ENCODE assay signal across 29 cellular contexts in genomic region chr7:45684910-45685618, GRCh38.
DNase-seq lines count a peak whose midpoint lies in the region; ATAC-seq and TF ChIP-seq lines count a peak whose summit lies in the region.
"Had no signal": no experiment of that assay in that cellular context is flagged by ENCODE, and none has a peak within 500 bp of the region (broad histone marks: within the 10 kb centered on the region; RNA-seq: fewer than 3 reads in every experiment).

No MANE protein-coding gene starts in this region.

- intact Hi-C loops in IMR-90 (cut with micrococcal nuclease): no loop called here
- intact Hi-C loops in activated T-helper 1 cell treated with anti-CD3 and anti-CD28 coated beads, Interleukin-12 subunit alpha, Interleukin-12 subunit beta, Interleukin-2, Interleukin-4 antibody, amounts not matched to agents 30 ng/mL and 10 ng/mL and 1 ng/mL, durations not matched to agents 14 hours and 24 hours and 36 hours (cut with micrococcal nuclease): no loop called here

- no peak overlapping the region for H2BK20ac ChIP-seq in IMR-90 (ENCODE audit: low read depth, low read length)

- TF ChIP-seq CTCF in C4-2B (conservative IDR thresholded peaks at IDR 0.05) (no peak), IMR-90 (conservative IDR thresholded peaks at IDR 0.05; ENCODE audit: low read depth, low read length) (no peak), epithelial cell of esophagus (IDR thresholded peaks at IDR 0.05; ENCODE audit: insufficient read depth, low read depth, low read length, missing control alignments) (no peak), neural crest cell (conservative IDR thresholded peaks at IDR 0.05) (no peak)

- H3K27ac Mint-ChIP-seq in neural crest cell (ENCODE audit: unreplicated experiment): peak overlapping the region; percentile 45
- no peak overlapping the region for H3K27ac Mint-ChIP-seq in activated T-helper 1 cell treated with anti-CD3 and anti-CD28 coated beads, Interleukin-12 subunit alpha, Interleukin-12 subunit beta, Interleukin-2, Interleukin-4 antibody, amounts not matched to agents 30 ng/mL and 10 ng/mL and 1 ng/mL, durations not matched to agents 14 hours and 24 hours and 36 hours
- H3K27ac Mint-ChIP-seq: activated T-helper 17 cell treated with anti-CD3 and anti-CD28 coated beads, Interleukin-2, amount 50 U/mL, for 72 hours; effector memory CD8-positive, alpha-beta T cell; natural killer cell; T-helper 2 cell treated with Interferon-gamma antibody and Interleukin-4, amounts not matched to agents 5 μg/mL and 100 μg/mL, for 36 hours had no signal

- no peak overlapping the region for H3K56ac ChIP-seq in IMR-90 (ENCODE audit: extremely low read depth, insufficient read depth, low read length)

- peaks cover 25% of the 10 kb centered on the region for H3K4me1 Mint-ChIP-seq in neural crest cell
- no peaks in the 10 kb centered on the region for H3K4me1 Mint-ChIP-seq in activated T-helper 1 cell treated with anti-CD3 and anti-CD28 coated beads, Interleukin-12 subunit alpha, Interleukin-12 subunit beta, Interleukin-2, Interleukin-4 antibody, amounts not matched to agents 30 ng/mL and 10 ng/mL and 1 ng/mL, durations not matched to agents 14 hours and 24 hours and 36 hours (ENCODE audit: low read depth)
- H3K4me1 Mint-ChIP-seq: activated T-helper 17 cell treated with anti-CD3 and anti-CD28 coated beads, Interleukin-2, amount 50 U/mL, for 72 hours had no signal

- no peaks in the 10 kb centered on the region for H3K9me3 ChIP-seq in IMR-90 (ENCODE audit: control insufficient read depth, insufficient read depth, low read length)
- H3K9me3 ChIP-seq: gastrocnemius medialis, upper lobe of left lung had no signal

- peaks cover 11% of the 10 kb centered on the region for H3K4me1 ChIP-seq in IMR-90 (ENCODE audit: control insufficient read depth, insufficient read depth, low read length)
- H3K4me1 ChIP-seq: gastrocnemius medialis had no signal

- H3K27me3 ChIP-seq in IMR-90 (ENCODE audit: control insufficient read depth, insufficient read depth, low read length): peaks cover 1% of the 10 kb centered on the region; the same call in 1 of the 2 replicates
- H3K27me3 ChIP-seq: brain microvascular endothelial cell, gastrocnemius medialis, upper lobe of left lung had no signal

- H3K36me3 Mint-ChIP-seq in neural crest cell (ENCODE audit: low read depth): peaks cover 6% of the 10 kb centered on the region
- no peaks in the 10 kb centered on the region for H3K36me3 Mint-ChIP-seq in activated T-helper 1 cell treated with anti-CD3 and anti-CD28 coated beads, Interleukin-12 subunit alpha, Interleukin-12 subunit beta, Interleukin-2, Interleukin-4 antibody, amounts not matched to agents 30 ng/mL and 10 ng/mL and 1 ng/mL, durations not matched to agents 14 hours and 24 hours and 36 hours (ENCODE audit: low read depth)
- H3K36me3 Mint-ChIP-seq: natural killer cell had no signal

- H3K27me3 Mint-ChIP-seq in neural crest cell (ENCODE audit: low read depth): no peaks in the 10 kb centered on the region
- H3K27me3 Mint-ChIP-seq in activated T-helper 1 cell treated with anti-CD3 and anti-CD28 coated beads, Interleukin-12 subunit alpha, Interleukin-12 subunit beta, Interleukin-2, Interleukin-4 antibody, amounts not matched to agents 30 ng/mL and 10 ng/mL and 1 ng/mL, durations not matched to agents 14 hours and 24 hours and 36 hours (ENCODE audit: insufficient read depth): no peaks in the 10 kb centered on the region

- DNase-seq in IMR-90 (no peak), epithelial cell of esophagus (ENCODE audit: low read depth) (peak; percentile 18), neural crest cell (ENCODE audit: low read depth, low spot score) (no peak), T-helper 9 cell (no peak), NCI-H2107 (lab: John Stamatoyannopoulos, UW) (no peak)
- DNase-seq in stimulated activated CD4-positive, alpha-beta T cell treated with anti-CD3 and anti-CD28 coated beads, Interleukin-1b, Interleukin-23, amount 100 ng/mL, for 48 hours: no peak
- DNase-seq in activated T-helper 1 cell treated with anti-CD3 and anti-CD28 coated beads, Interleukin-12 subunit alpha, Interleukin-12 subunit beta, Interleukin-2, Interleukin-4 antibody, amounts not matched to agents 30 ng/mL and 10 ng/mL and 1 ng/mL, durations not matched to agents 14 hours and 24 hours and 36 hours (ENCODE audit: low spot score): no peak
- DNase-seq: ACHN; activated naive CD4-positive, alpha-beta T cell treated with anti-CD3 and anti-CD28 coated beads, Interleukin-2, amount 50 U/mL, for 16 hours; amniotic stem cell; brain microvascular endothelial cell; COR-L47; DND-41; effector memory CD8-positive, alpha-beta T cell; gastrocnemius medialis; HCEC 1CT; hippocampal formation; Kasumi-1; natural killer cell; NCI-H1694; NK-92 treated with Interleukin-12 subunit alpha and Interleukin-12 subunit beta, amount 100 ng/mL, for 24 hours; PC-3; retina; SHP77 treated with DMSO at 0.1 percent for 48 hours; stimulated activated CD4-positive, alpha-beta T cell treated with anti-CD3 and anti-CD28 coated beads, Interleukin-4, amount 100 ng/mL, for 1 hour had no signal

- H3K9ac ChIP-seq in IMR-90 (ENCODE audit: low read depth, low read length): no peak overlapping the region

- H2BK5ac ChIP-seq in IMR-90 (ENCODE audit: low read depth, low read length, poor library complexity, severe bottlenecking): no peak overlapping the region

- 58% methylated on average over 3 of the region's 8 CpGs; no CpG with 5 or more reads in 1 of the 2 experiments for WGBS in IMR-90 (ENCODE audit: extremely low coverage in 2 of 2, insufficient read length in 1 of 2), 2 experiments

- peaks cover 10% of the 10 kb centered on the region; the same call in 1 of the 2 replicates for H3K9me1 ChIP-seq in IMR-90 (ENCODE audit: insufficient read depth, low read length)

- no peak overlapping the region for H3K23ac ChIP-seq in IMR-90 (ENCODE audit: low read depth, low read length)

- H2AFZ ChIP-seq in IMR-90 (replicated peaks; ENCODE audit: low read length, poor library complexity): peak overlapping the region; percentile 72

- H2BK15ac ChIP-seq in IMR-90 (ENCODE audit: low read depth, low read length): no peak overlapping the region; the same call in 2 of the 3 replicates

- H2AK5ac ChIP-seq in IMR-90 (ENCODE audit: low read depth, low read length): no peak overlapping the region

- no peak overlapping the region for H3K4me3 Mint-ChIP-seq in neural crest cell
- no peak overlapping the region for H3K4me3 Mint-ChIP-seq in activated T-helper 1 cell treated with anti-CD3 and anti-CD28 coated beads, Interleukin-12 subunit alpha, Interleukin-12 subunit beta, Interleukin-2, Interleukin-4 antibody, amounts not matched to agents 30 ng/mL and 10 ng/mL and 1 ng/mL, durations not matched to agents 14 hours and 24 hours and 36 hours
- H3K4me3 Mint-ChIP-seq: activated T-helper 17 cell treated with anti-CD3 and anti-CD28 coated beads, Interleukin-2, amount 50 U/mL, for 72 hours; effector memory CD8-positive, alpha-beta T cell; natural killer cell; T-helper 2 cell treated with Interferon-gamma antibody and Interleukin-4, amounts not matched to agents 5 μg/mL and 100 μg/mL, for 36 hours had no signal

- CTCF ChIA-PET in IMR-90 (lab: Yijun Ruan, JAX): no interaction called here

- no peaks in the 10 kb centered on the region for H3K9me3 Mint-ChIP-seq in neural crest cell
- no peaks in the 10 kb centered on the region for H3K9me3 Mint-ChIP-seq in activated T-helper 1 cell treated with anti-CD3 and anti-CD28 coated beads, Interleukin-12 subunit alpha, Interleukin-12 subunit beta, Interleukin-2, Interleukin-4 antibody, amounts not matched to agents 30 ng/mL and 10 ng/mL and 1 ng/mL, durations not matched to agents 14 hours and 24 hours and 36 hours
- H3K9me3 Mint-ChIP-seq: activated T-helper 17 cell treated with anti-CD3 and anti-CD28 coated beads, Interleukin-2, amount 50 U/mL, for 72 hours; effector memory CD8-positive, alpha-beta T cell; natural killer cell; T-helper 2 cell treated with Interferon-gamma antibody and Interleukin-4, amounts not matched to agents 5 μg/mL and 100 μg/mL, for 36 hours had no signal

- dilution Hi-C loops in IMR-90 (cut with HindIII; ENCODE audit: low sequenced_read_pairs, unreplicated experiment): no loop called here

- TF ChIP-seq POLR2A in IMR-90 (IDR thresholded peaks at IDR 0.05; ENCODE audit: low read depth, low read length): no peak

- H3K4ac ChIP-seq in IMR-90 (ENCODE audit: low read depth, low read length): no peak overlapping the region

- H3K4me3 ChIP-seq in IMR-90 (ENCODE audit: insufficient read depth, low read depth, low read length): no peak overlapping the region
- no peak overlapping the region for H3K4me3 ChIP-seq in epithelial cell of esophagus (ENCODE audit: low read length)
- H3K4me3 ChIP-seq: gastrocnemius medialis, upper lobe of left lung had no signal

- H3K14ac ChIP-seq in IMR-90 (replicated peaks; ENCODE audit: low read depth, low read length): no peak overlapping the region

- no peak overlapping the region for H4K91ac ChIP-seq in IMR-90 (ENCODE audit: insufficient read depth, low read depth, low read length)

- BruUV-seq in IMR-90 (replicated peaks; lab: Mats Ljungman, UMichigan): no TSS peak

- H2AK9ac ChIP-seq in IMR-90 (replicated peaks; ENCODE audit: low read depth, low read length, poor library complexity): no peak overlapping the region

- POLR2A ChIA-PET in IMR-90 (lab: Charles Lee; ENCODE audit: unreplicated experiment): no interaction called here

- ATAC-seq in IMR-90 (ENCODE audit: low read depth): no peak
- ATAC-seq: activated T-helper 17 cell treated with anti-CD3 and anti-CD28 coated beads, Interleukin-2, amount 50 U/mL, for 72 hours; effector memory CD8-positive, alpha-beta T cell; gastrocnemius medialis; natural killer cell; PC-3 had no signal

- no peak overlapping the region for H4K8ac ChIP-seq in IMR-90 (ENCODE audit: low read depth in 2 of 2, low read length in 2 of 2)

- H2BK120ac ChIP-seq in IMR-90 (ENCODE audit: low read depth, low read length): no peak overlapping the region

- H3K4me2 ChIP-seq in IMR-90 (ENCODE audit: low read depth, low read length): no peak overlapping the region

- TF ChIP-seq RAD21 in IMR-90 (IDR thresholded peaks at IDR 0.05; ENCODE audit: low read length): no peak

- H3K18ac ChIP-seq in IMR-90 (ENCODE audit: low read depth, low read length): no peak overlapping the region

- no peaks in the 10 kb centered on the region for H4K20me1 ChIP-seq in IMR-90 (ENCODE audit: insufficient read depth, low read length)

- no peaks in the 10 kb centered on the region for H3K79me1 ChIP-seq in IMR-90 (ENCODE audit: low read depth in 1 of 2, low read length in 2 of 2)

- H3K27ac ChIP-seq in C4-2B (peak overlapping the region; percentile 16), IMR-90 (ENCODE audit: insufficient read depth, low read length) (no peak overlapping the region)
- H3K27ac ChIP-seq: brain microvascular endothelial cell, gastrocnemius medialis had no signal

- H3K36me3 ChIP-seq in IMR-90 (ENCODE audit: control insufficient read depth, insufficient read depth, low read length): no peaks in the 10 kb centered on the region
- H3K36me3 ChIP-seq: brain microvascular endothelial cell, gastrocnemius medialis, upper lobe of left lung had no signal

- in situ Hi-C loops in IMR-90 (cut with MboI; ENCODE audit: low sequenced_read_pairs): no loop called here

- no peak overlapping the region for H4K5ac ChIP-seq in IMR-90 (ENCODE audit: low read depth, low read length)

TF ChIP-seq in IMR-90, 13 proteins besides CTCF, POLR2A, EP300 and RAD21 (continues in another document):
- TF ChIP-seq FOS (IDR thresholded peaks at IDR 0.05; ENCODE audit: low read depth, low read length) (no peak), MXI1 (IDR thresholded peaks at IDR 0.05; ENCODE audit: borderline replicate concordance, low read depth, low read length) (no peak)
